ENCODE assay signal across 9 cellular contexts in genomic region chr4:122710434-122711308, GRCh38. TPM values are rescaled to one million over a fixed set of nuclear protein-coding genes. Genes with fewer than 3 reads are reported as not detected.
DNase-seq lines count a peak whose midpoint lies in the region; ATAC-seq and TF ChIP-seq lines count a peak whose summit lies in the region.
"Had no signal": no experiment of that assay in that cellular context is flagged by ENCODE, and none has a peak within 500 bp of the region (broad histone marks: within the 10 kb centered on the region; RNA-seq: fewer than 3 reads in every experiment).

No MANE protein-coding gene starts in this region.

- H3K27me3 ChIP-seq in cardiac muscle cell: no peaks in the 10 kb centered on the region

- no peak for TF ChIP-seq CTCF in cardiac muscle cell (IDR thresholded peaks at IDR 0.05; ENCODE audit: low read depth, low read length)

- ATAC-seq in HG03103 (IDR thresholded peaks at IDR 0.05; ENCODE audit: low read depth, unreplicated experiment): peak; percentile 58
- peak; percentile 86 to 95 for ATAC-seq in stimulated activated naive B cell treated with anti-CD40 and anti-IgM and Interleukin-4, amounts not matched to agents 10 μg/mL and 1 μg/mL and 100 μg/mL, for 72 hours (replicated peaks)

- no peaks in the 10 kb centered on the region for H3K36me3 Mint-ChIP-seq in stimulated activated naive B cell treated with anti-CD40 and anti-IgM and Interleukin-4, amounts not matched to agents 10 μg/mL and 1 μg/mL and 100 μg/mL, for 72 hours
- H3K36me3 Mint-ChIP-seq: CD4-positive, alpha-beta memory T cell had no signal

- H3K9me3 ChIP-seq in cardiac muscle cell (ENCODE audit: low read depth): no peaks in the 10 kb centered on the region

- H3K4me3 ChIP-seq in cardiac muscle cell: no peak overlapping the region

- H3K4me1 ChIP-seq in cardiac muscle cell (ENCODE audit: low read depth): peaks cover 21% of the 10 kb centered on the region

- H3K4me3 Mint-ChIP-seq in stimulated activated naive B cell treated with anti-CD40 and anti-IgM and Interleukin-4, amounts not matched to agents 10 μg/mL and 1 μg/mL and 100 μg/mL, for 72 hours: no peak overlapping the region

- peak overlapping the region; percentile 63 for H3K27ac Mint-ChIP-seq in stimulated activated naive B cell treated with anti-CD40 and anti-IgM and Interleukin-4, amounts not matched to agents 10 μg/mL and 1 μg/mL and 100 μg/mL, for 72 hours

- H3K4me1 Mint-ChIP-seq in stimulated activated naive B cell treated with anti-CD40 and anti-IgM and Interleukin-4, amounts not matched to agents 10 μg/mL and 1 μg/mL and 100 μg/mL, for 72 hours: peaks cover 8 to 17% of the 10 kb centered on the region in 2 donors

- peaks cover 17 to 36% of the 10 kb centered on the region in 2 donors for H3K27me3 Mint-ChIP-seq in stimulated activated naive B cell treated with anti-CD40 and anti-IgM and Interleukin-4, amounts not matched to agents 10 μg/mL and 1 μg/mL and 100 μg/mL, for 72 hours

- peak overlapping the region; percentile 48 for H3K27ac ChIP-seq in cardiac muscle cell

- intact Hi-C loops in cardiac septum (cut with DNase I): no loop called here

- no peaks in the 10 kb centered on the region for H3K36me3 ChIP-seq in cardiac muscle cell

- no peaks in the 10 kb centered on the region for H3K9me3 Mint-ChIP-seq in stimulated activated naive B cell treated with anti-CD40 and anti-IgM and Interleukin-4, amounts not matched to agents 10 μg/mL and 1 μg/mL and 100 μg/mL, for 72 hours
- H3K9me3 Mint-ChIP-seq: CD4-positive, alpha-beta memory T cell had no signal

- DNase-seq in cardiac muscle cell (ENCODE audit: low read depth in 1 of 2, low spot score in 1 of 2): peak; percentile 13 to 24
- DNase-seq in cardiac septum (ENCODE audit: low spot score): no peak
- peak; percentile 37 for DNase-seq in activated naive CD4-positive, alpha-beta T cell treated with anti-CD3 and anti-CD28 coated beads, Interleukin-2, amount 50 U/mL, for 16 hours
- DNase-seq in stimulated activated naive B cell treated with anti-CD40 and anti-IgM and Interleukin-4, amounts not matched to agents 10 μg/mL and 1 μg/mL and 100 μg/mL, for 72 hours: peak; percentile 21
- no peak for DNase-seq in germinal center (ENCODE audit: low spot score)
- no peak for DNase-seq in NCI-H1694 treated with DMSO at 0.1 percent for 48 hours (lab: John Stamatoyannopoulos, UW)
- DNase-seq in COLO668 (lab: John Stamatoyannopoulos, UW; ENCODE audit: unreplicated experiment): no peak

RNA-seq across cellular contexts. Expression of gene BBS12, which starts 21.8 kb away (rescaled TPM):
- total RNA-seq in cardiac muscle cell: 3.2 and 4.9 TPM in 2 replicates
- polyA plus RNA-seq in cardiac muscle cell: 7.4 and 9.9 TPM in 2 replicates
- total RNA-seq in cardiac septum: 3.1 TPM

Comparison
In these comparisons a context has a peak if more than half of its experiments do, and no peak if none do; other contexts are left out.
1. DNase-seq: peak in cardiac muscle cell (2 of 2), activated naive CD4-positive, alpha-beta T cell treated with anti-CD3 and anti-CD28 coated beads, Interleukin-2, amount 50 U/mL, for 16 hours (single experiment) and stimulated activated naive B cell treated with anti-CD40 and anti-IgM and Interleukin-4, amounts not matched to agents 10 μg/mL and 1 μg/mL and 100 μg/mL, for 72 hours (single experiment); none in cardiac septum (single experiment), germinal center (single experiment), NCI-H1694 treated with DMSO at 0.1 percent for 48 hours (single experiment) and COLO668 (single experiment).